In genomic region chr7:155299539-155300202, GRCh38 we compare ENCODE assay signal across 8 cellular contexts. TPM values are rescaled to one million over a fixed set of nuclear protein-coding genes. Genes with fewer than 3 reads are reported as not detected.
DNase-seq lines count a peak whose midpoint lies in the region; FAIRE-seq and TF ChIP-seq lines count a peak whose summit lies in the region.

No MANE protein-coding gene starts in this region.

- H3K9me3 ChIP-seq in Caco-2: no peaks in the 10 kb centered on the region
- no peaks in the 10 kb centered on the region for H3K9me3 ChIP-seq in kidney (ENCODE audit: control insufficient read depth in 1 of 2, low read length in 2 of 2)
- no peaks in the 10 kb centered on the region for H3K9me3 ChIP-seq in testis

- no peak for TF ChIP-seq CTCF in Caco-2 (IDR thresholded peaks at IDR 0.05; ENCODE audit: insufficient read depth in 1 of 2, low read depth in 1 of 2, low read length in 1 of 2, severe bottlenecking in 1 of 2, unreplicated experiment in 1 of 2)
- no peak for TF ChIP-seq CTCF in kidney (IDR thresholded peaks at IDR 0.05; ENCODE audit: borderline replicate concordance, extremely low read depth, insufficient read depth)
- no peak for TF ChIP-seq CTCF in testis (IDR thresholded peaks at IDR 0.05)

- H3K27me3 Mint-ChIP-seq in Caco-2 (ENCODE audit: insufficient read depth, unreplicated experiment) (no peaks in the 10 kb centered on the region), IgD-negative memory B cell (no peaks in the 10 kb centered on the region)

- H3K4me1 Mint-ChIP-seq in Caco-2 (ENCODE audit: low read depth, unreplicated experiment) (peaks cover 14% of the 10 kb centered on the region), IgD-negative memory B cell (peaks cover 17 to 28% (median 26%) of the 10 kb centered on the region in 3 donors)

- H3K4me3 ChIP-seq in Caco-2 (ENCODE audit: low read depth, low read length): peak overlapping the region; percentile 83
- H3K4me3 ChIP-seq in kidney (ENCODE audit: low read length in 2 of 2): peak overlapping the region; percentile 59 to 75
- H3K4me3 ChIP-seq in testis: peak overlapping the region; percentile 82 to 90

- POLR2A ChIA-PET in Caco-2 (lab: Charles Lee): no interaction called here

- peaks cover 20% of the 10 kb centered on the region for H3K4me1 ChIP-seq in Caco-2
- peaks cover 5 to 17% of the 10 kb centered on the region in 2 donors for H3K4me1 ChIP-seq in kidney (ENCODE audit: control insufficient read depth in 1 of 2, insufficient read depth in 1 of 2, low read depth in 1 of 2, low read length in 2 of 2)
- H3K4me1 ChIP-seq in testis: peaks cover 17% of the 10 kb centered on the region

- WGBS in testis, 2 donors: 40 to 41% methylated on average over 7 to 8 of the region's 8 CpGs

- no peak overlapping the region for H3K27ac Mint-ChIP-seq in Caco-2 (ENCODE audit: unreplicated experiment)
- H3K27ac Mint-ChIP-seq in IgD-negative memory B cell: peak overlapping the region; percentile 94 to 99 (median 96)

- no peak for DNase-seq in Caco-2
- peak; percentile 7 for DNase-seq in amniotic epithelial cell (ENCODE audit: low read depth)
- DNase-seq in kidney: no peak
- DNase-seq in testis: no peak
- no peak for DNase-seq in GM12892 (ENCODE audit: insufficient read length)
- no peak for DNase-seq in COLO829 (ENCODE audit: low spot score)
- no peak for DNase-seq in NCI-H524 treated with DMSO at 0.1 percent for 48 hours (lab: John Stamatoyannopoulos, UW)

- H3K27me3 ChIP-seq in Caco-2 (replicated peaks; ENCODE audit: control insufficient read depth, insufficient read depth, low read length): no peaks in the 10 kb centered on the region
- no peaks in the 10 kb centered on the region for H3K27me3 ChIP-seq in testis

- peak overlapping the region; percentile 81 to 89 for H3K27ac ChIP-seq in kidney (ENCODE audit: low read depth in 2 of 2, low read length in 2 of 2)
- peak overlapping the region; percentile 89 to 96 for H3K27ac ChIP-seq in testis

- TF ChIP-seq POLR2A in testis (IDR thresholded peaks at IDR 0.05) (no peak), GM12892 (IDR thresholded peaks at IDR 0.05; ENCODE audit: low read depth, low read length) (no peak)

- peak overlapping the region; percentile 96 for H3K4me3 Mint-ChIP-seq in Caco-2 (ENCODE audit: unreplicated experiment)
- peak overlapping the region; percentile 88 to 98 (median 94) for H3K4me3 Mint-ChIP-seq in IgD-negative memory B cell

- no peak for FAIRE-seq in kidney (lab: Jason Lieb, UNC)
- FAIRE-seq in GM12892 (lab: Jason Lieb, UNC): no peak

- peaks cover 66% of the 10 kb centered on the region for H3K36me3 Mint-ChIP-seq in Caco-2 (ENCODE audit: insufficient read depth, unreplicated experiment)
- H3K36me3 Mint-ChIP-seq in IgD-negative memory B cell: no peaks in the 10 kb centered on the region

- CTCF ChIA-PET in Caco-2 (lab: Charles Lee): interaction anchor here (1.5 kb wide), 1 partner anchor 46 kb away, joined by 7 read pairs; no protein-coding TSS in a partner anchor

- BruUV-seq in Caco-2 (replicated peaks; lab: Mats Ljungman, UMichigan): no TSS peak

- intact Hi-C loops in Caco-2 (cut with micrococcal nuclease; ENCODE audit: unreplicated experiment): loop anchor here (2.0 to 5.0 kb wide), 4 partner anchors 25 to 372 kb away; partner anchors contain the start of gene PAXIP1
- intact Hi-C loops in kidney (cut with DNase I): no loop called here
- intact Hi-C loops in testis (cut with DNase I; ENCODE audit: low total_unique reads): no loop called here

- no peaks in the 10 kb centered on the region for H3K9me3 Mint-ChIP-seq in Caco-2 (ENCODE audit: unreplicated experiment)
- H3K9me3 Mint-ChIP-seq in IgD-negative memory B cell: no peaks in the 10 kb centered on the region

- H3K36me3 ChIP-seq in Caco-2 (ENCODE audit: control insufficient read depth, insufficient read depth, low read length) (peaks cover 10% of the 10 kb centered on the region), kidney (ENCODE audit: control insufficient read depth in 1 of 2, insufficient read depth in 2 of 2, low read length in 2 of 2) (peaks cover 3 to 4% of the 10 kb centered on the region in 2 donors), testis (ENCODE audit: low read depth, missing control alignments) (no peaks in the 10 kb centered on the region)

- H3K9ac ChIP-seq in kidney (ENCODE audit: low read length in 2 of 2): peak overlapping the region in 1 of 2 donors; percentile 63

RNA-seq across cellular contexts. Expression of gene INSIG1, which starts 2.0 kb away (rescaled TPM):
- total RNA-seq in Caco-2 (2022) (60.1 and 62.8 TPM in 2 replicates), kidney (24.6 TPM), testis (100 to 1,000 TPM in 1 of 2 donors, 10 to 100 TPM in 1; 89.7 to 118 TPM)
- polyA plus RNA-seq in IgD-negative memory B cell (28.5 TPM), kidney (ENCODE audit: insufficient read depth, low read depth, low replicate concordance) (25.7 TPM), testis (ENCODE audit: insufficient read depth, low read depth, low replicate concordance) (52.7 TPM)
- polyA plus RNA-seq in GM12892 (2012; ENCODE audit: missing spikeins): 72.0 TPM
